Comparison of ENCODE assay signal across 2 cellular contexts in the genomic region with DNA sequence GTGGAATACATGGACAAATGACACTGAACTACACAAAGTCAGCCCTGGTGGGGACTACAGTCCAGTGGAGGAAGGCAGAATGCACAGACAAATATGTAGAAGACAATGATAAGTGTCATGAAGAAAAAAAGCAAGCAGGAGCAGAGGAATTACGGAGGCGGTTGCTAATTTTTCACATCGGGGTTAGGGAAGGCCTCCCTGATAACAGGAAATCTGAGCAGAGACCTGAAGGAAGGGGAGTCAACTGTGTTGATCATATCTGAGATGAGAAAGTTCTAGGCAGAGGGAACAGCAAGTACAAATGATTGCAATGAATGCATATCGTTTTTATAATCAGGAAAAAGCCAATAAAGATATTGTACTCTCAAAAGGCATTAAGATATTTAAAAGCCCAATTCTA.
TF ChIP-seq lines count a peak whose summit lies in the region.

No MANE protein-coding gene starts in this region.

TF ChIP-seq in WTC11, 78 proteins besides CTCF, POLR2A, EP300 and RAD21 (continued from another document):
- TF ChIP-seq AR (CRISPR knock-in tag; IDR thresholded peaks at IDR 0.05) (no peak), ZBTB43 (CRISPR knock-in tag; IDR thresholded peaks at IDR 0.05) (no peak), NFATC4 (CRISPR knock-in tag; IDR thresholded peaks at IDR 0.05) (no peak), OVOL2 (CRISPR knock-in tag; IDR thresholded peaks at IDR 0.05; ENCODE audit: borderline replicate concordance) (no peak), STAT6 (CRISPR knock-in tag; conservative IDR thresholded peaks at IDR 0.05; ENCODE audit: low read depth) (no peak), CREB1 (CRISPR knock-in tag; IDR thresholded peaks at IDR 0.05) (no peak), PRRX2 (CRISPR knock-in tag; IDR thresholded peaks at IDR 0.05) (no peak), EMX1 (CRISPR knock-in tag; IDR thresholded peaks at IDR 0.05) (no peak)

TF ChIP-seq in endothelial cell of umbilical vein, 7 proteins besides CTCF, POLR2A, EP300 and RAD21 (continued from another document):
- no peak for TF ChIP-seq POLR2AphosphoS5 (IDR thresholded peaks at IDR 0.05; ENCODE audit: insufficient read depth, low read depth, low read length)
- TF ChIP-seq FOS (IDR thresholded peaks at IDR 0.05; ENCODE audit: borderline replicate concordance, insufficient read depth, low read length) = no peak
- no peak for TF ChIP-seq JUN (IDR thresholded peaks at IDR 0.05; ENCODE audit: borderline replicate concordance, insufficient read depth, insufficient read length, low read depth)
- TF ChIP-seq MYC (IDR thresholded peaks at IDR 0.05; ENCODE audit: low read depth, low read length) = no peak
TF ChIP-seq in endothelial cell of umbilical vein: peak in this region for 0.
